ENCODE assay signal across 29 cellular contexts in the genomic region with DNA sequence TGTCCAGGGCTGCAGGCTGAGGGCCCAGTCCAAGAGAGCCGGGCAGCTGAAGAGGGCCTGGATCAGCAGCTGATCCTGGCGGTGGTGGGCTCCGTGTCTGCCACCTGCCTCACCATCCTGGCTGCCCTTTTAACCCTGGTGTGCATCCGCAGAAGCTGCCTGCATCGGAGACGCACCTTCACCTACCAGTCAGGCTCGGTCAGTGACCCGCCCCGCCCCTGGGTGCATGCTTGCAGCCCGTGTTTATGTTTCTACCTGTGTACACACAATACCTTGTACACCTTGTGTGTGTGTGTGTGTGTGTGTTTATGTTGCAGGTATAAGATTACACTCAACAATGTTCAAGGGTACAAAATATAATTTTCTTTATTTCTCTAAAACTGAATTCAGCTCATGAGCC. TPM values are rescaled to one million over a fixed set of nuclear protein-coding genes. Genes with fewer than 3 reads are reported as not detected.
"Had no signal": no experiment of that assay in that cellular context is flagged by ENCODE, and none has a peak within 500 bp of the region (broad histone marks: within the 10 kb centered on the region; RNA-seq: fewer than 3 reads in every experiment).

No MANE protein-coding gene starts in this region.

- H3K27ac Mint-ChIP-seq: activated CD8-positive, alpha-beta T cell treated with anti-CD3 and anti-CD28 coated beads, Interleukin-2, amount 10 ng/mL, durations not matched to agents 7 days and 5 days; activated naive CD4-positive, alpha-beta T cell treated with anti-CD3 and anti-CD28 coated beads, Interleukin-2, amount 50 U/mL, for 72 hours; stimulated activated memory B cell treated with anti-CD40 and anti-IgM and Interleukin-4, amounts not matched to agents 10 μg/mL and 1 μg/mL and 100 μg/mL, for 72 hours had no signal

- H3K36me3 ChIP-seq: ascending aorta, brain microvascular endothelial cell, prostate gland had no signal

- H3K27ac ChIP-seq: ascending aorta, brain microvascular endothelial cell, esophagus muscularis mucosa, lower lobe of right lung, prostate gland, testis, upper lobe of left lung had no signal

- H3K4me3 ChIP-seq: ascending aorta, esophagus muscularis mucosa, lower lobe of right lung, prostate gland, testis, upper lobe of left lung had no signal

- H3K9me3 Mint-ChIP-seq: activated naive CD4-positive, alpha-beta T cell treated with anti-CD3 and anti-CD28 coated beads, Interleukin-2, amount 50 U/mL, for 72 hours; stimulated activated memory B cell treated with anti-CD40 and anti-IgM and Interleukin-4, amounts not matched to agents 10 μg/mL and 1 μg/mL and 100 μg/mL, for 72 hours had no signal

- DNase-seq: activated CD4-positive, alpha-beta T cell treated with anti-CD3 and anti-CD28 coated beads for 1 hour; activated CD4-positive, alpha-beta T cell treated with anti-CD3 and anti-CD28 coated beads, Interleukin-2, amount 50 U/mL, for 1 hour; activated CD8-positive, alpha-beta T cell treated with anti-CD3 and anti-CD28 coated beads, Interleukin-2, amount 10 ng/mL, durations not matched to agents 7 days and 5 days; activated T-cell treated with anti-CD3 and anti-CD28 coated beads, Interleukin-2, amount 50 U/mL, for 1 hour; brain microvascular endothelial cell; caudate nucleus; effector memory CD4-positive, alpha-beta T cell; glutamatergic neuron; hypothalamus; lower lobe of right lung; mesendoderm; naive B cell; stimulated activated CD4-positive, alpha-beta T cell treated with anti-CD3 and anti-CD28 coated beads, Interleukin-2, amount 100 ng/mL, for 24 hours; T-helper 9 cell; testis had no signal

- H3K4me1 ChIP-seq: ascending aorta, esophagus muscularis mucosa, prostate gland, testis had no signal

- H3K4me3 Mint-ChIP-seq: activated CD8-positive, alpha-beta T cell treated with anti-CD3 and anti-CD28 coated beads, Interleukin-2, amount 10 ng/mL, durations not matched to agents 7 days and 5 days; naive B cell; stimulated activated memory B cell treated with anti-CD40 and anti-IgM and Interleukin-4, amounts not matched to agents 10 μg/mL and 1 μg/mL and 100 μg/mL, for 72 hours had no signal

- H3K36me3 Mint-ChIP-seq: activated naive CD4-positive, alpha-beta T cell treated with anti-CD3 and anti-CD28 coated beads, Interleukin-2, amount 50 U/mL, for 72 hours; naive B cell; stimulated activated memory B cell treated with anti-CD40 and anti-IgM and Interleukin-4, amounts not matched to agents 10 μg/mL and 1 μg/mL and 100 μg/mL, for 72 hours had no signal

- H3K9me3 ChIP-seq: ascending aorta, esophagus muscularis mucosa, lower lobe of right lung, prostate gland, testis, upper lobe of left lung had no signal

- H3K27me3 Mint-ChIP-seq: naive B cell had no signal

- ATAC-seq: activated CD8-positive, alpha-beta T cell treated with anti-CD3 and anti-CD28 coated beads, Interleukin-2, amount 10 ng/mL, durations not matched to agents 7 days and 5 days; activated naive CD4-positive, alpha-beta T cell treated with anti-CD3 and anti-CD28 coated beads, Interleukin-2, amount 50 U/mL, for 72 hours; lower lobe of right lung had no signal

- H3K27me3 ChIP-seq: ascending aorta, brain microvascular endothelial cell, esophagus muscularis mucosa, testis, upper lobe of left lung had no signal

RNA-seq across cellular contexts. Expression of a gene that starts 13.0 kb away (rescaled TPM):
- polyA plus RNA-seq: neural cell had no signal

RNA-seq across cellular contexts. Expression of a gene that starts 23.8 kb away (rescaled TPM):
- total RNA-seq: activated CD8-positive, alpha-beta T cell treated with anti-CD3 and anti-CD28 coated beads, Interleukin-2, amount 10 ng/mL, durations not matched to agents 7 days and 5 days; activated naive CD4-positive, alpha-beta T cell treated with anti-CD3 and anti-CD28 coated beads, Interleukin-2, amount 50 U/mL, for 72 hours; ascending aorta; frontal cortex; mucosa of gallbladder; prostate gland; skeletal muscle tissue; T-helper 1 cell treated with Interleukin-12 subunit alpha and Interleukin-12 subunit beta and Interleukin-4 antibody, amounts not matched to agents 30 ng/mL and 1 ng/mL, for 36 hours had no signal
- polyA plus RNA-seq: neural cell had no signal

RNA-seq across cellular contexts. Expression of a gene that starts 28.4 kb away (rescaled TPM):
- total RNA-seq: activated CD8-positive, alpha-beta T cell treated with anti-CD3 and anti-CD28 coated beads, Interleukin-2, amount 10 ng/mL, durations not matched to agents 7 days and 5 days; activated naive CD4-positive, alpha-beta T cell treated with anti-CD3 and anti-CD28 coated beads, Interleukin-2, amount 50 U/mL, for 72 hours; ascending aorta; dermis microvascular lymphatic vessel endothelial cell; endothelial cell of umbilical vein; esophagus muscularis mucosa; frontal cortex; omental fat pad; skeletal muscle tissue; T-helper 1 cell treated with Interleukin-12 subunit alpha and Interleukin-12 subunit beta and Interleukin-4 antibody, amounts not matched to agents 30 ng/mL and 1 ng/mL, for 36 hours had no signal
- polyA plus RNA-seq: endothelial cell of umbilical vein, neural cell had no signal

RNA-seq across cellular contexts. Expression of a gene that starts 44.0 kb away (rescaled TPM):
- total RNA-seq: activated CD8-positive, alpha-beta T cell treated with anti-CD3 and anti-CD28 coated beads, Interleukin-2, amount 10 ng/mL, durations not matched to agents 7 days and 5 days; ascending aorta; dermis microvascular lymphatic vessel endothelial cell; endothelial cell of umbilical vein; T-helper 1 cell treated with Interleukin-12 subunit alpha and Interleukin-12 subunit beta and Interleukin-4 antibody, amounts not matched to agents 30 ng/mL and 1 ng/mL, for 36 hours had no signal
- polyA plus RNA-seq: neural cell had no signal

RNA-seq across cellular contexts. Expression of a gene that starts 45.0 kb away (rescaled TPM):
- total RNA-seq: ascending aorta had no signal
